34 cellular contexts compared by ENCODE assay signal in the genomic region with DNA sequence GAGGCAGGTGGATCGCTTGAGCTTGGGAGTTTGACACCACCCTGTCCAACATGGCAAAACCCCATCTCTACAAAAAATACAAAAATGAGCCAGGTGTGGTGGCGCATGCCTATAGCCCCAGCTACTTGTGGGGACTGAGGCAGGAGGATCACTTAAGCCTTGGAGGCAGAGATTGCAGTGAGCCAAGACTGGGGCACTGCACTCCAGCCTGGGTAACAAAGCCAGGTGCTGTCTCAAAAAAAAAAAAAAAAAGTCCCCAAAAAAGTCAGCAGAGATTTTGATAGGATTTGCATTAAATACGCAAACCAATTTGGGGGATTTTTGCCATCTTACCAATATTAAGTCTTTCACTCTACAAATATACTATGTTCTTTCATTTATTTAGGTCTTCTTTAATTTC.
"Had no signal": no experiment of that assay in that cellular context is flagged by ENCODE, and none has a peak within 500 bp of the region (broad histone marks: within the 10 kb centered on the region; RNA-seq: fewer than 3 reads in every experiment).

No MANE protein-coding gene starts in this region.

- H3K27me3 Mint-ChIP-seq: activated naive CD8-positive, alpha-beta T cell treated with anti-CD3 and anti-CD28 coated beads for 36 hours had no signal

- H3K36me3 ChIP-seq: adrenal gland, esophagus squamous epithelium, gastroesophageal sphincter, heart right ventricle, WERI-Rb-1 had no signal

- DNase-seq: activated CD4-positive, alpha-beta memory T cell treated with anti-CD3 and anti-CD28 coated beads for 36 hours; activated CD4-positive, alpha-beta T cell treated with anti-CD3 and anti-CD28 coated beads for 36 hours; activated CD4-positive, alpha-beta T cell treated with anti-CD3 and anti-CD28 coated beads, Interleukin-2, amount 10 ng/mL, durations not matched to agents 24 days and 14 days; activated CD4-positive, CD25-positive, alpha-beta regulatory T cell; activated CD4-positive, CD25-positive, alpha-beta regulatory T cell treated with anti-CD3 and anti-CD28 coated beads, Interleukin-2, amount 50 U/mL, for 72 hours; activated CD8-positive, alpha-beta memory T cell treated with anti-CD3 and anti-CD28 coated beads, Interleukin-2, amount 10 ng/mL, durations not matched to agents 7 days and 5 days; activated CD8-positive, alpha-beta memory T cell treated with anti-CD3 and anti-CD28 coated beads, Interleukin-2, amount 50 U/mL, for 4 hours; activated CD8-positive, alpha-beta T cell treated with anti-CD3 and anti-CD28 coated beads, Interleukin-2, amount 10 ng/mL, durations not matched to agents 7 days and 5 days; activated effector memory CD4-positive, alpha-beta T cell treated with anti-CD3 and anti-CD28 coated beads, Interleukin-2, amount 50 U/mL, for 16 hours; activated naive CD4-positive, alpha-beta T cell treated with anti-CD3 and anti-CD28 coated beads for 36 hours; activated naive CD8-positive, alpha-beta T cell treated with anti-CD3 and anti-CD28 coated beads for 36 hours; activated naive CD8-positive, alpha-beta T cell treated with anti-CD3 and anti-CD28 coated beads, Interleukin-2, amount 50 U/mL, for 24 hours; activated T-cell treated with anti-CD3 and anti-CD28 coated beads, Interleukin-2, amount 50 U/mL, for 1 hour; activated T-cell treated with anti-CD3 and anti-CD28 coated beads, Interleukin-2, amount 50 U/mL, for 48 hours; adrenal gland; amygdala; aorta; body of pancreas; caudate nucleus; effector CD8-positive, alpha-beta T cell; esophagus squamous epithelium; foreskin melanocyte; heart right ventricle; T-helper 17 cell; T1000; WERI-Rb-1 had no signal

- FAIRE-seq: colon, endometrium had no signal

- H3K4me1 ChIP-seq: adrenal gland, body of pancreas, esophagus squamous epithelium, gastroesophageal sphincter had no signal

- H3K27ac ChIP-seq: adrenal gland, body of pancreas, epithelial cell of prostate, esophagus squamous epithelium, gastroesophageal sphincter, heart right ventricle, WERI-Rb-1 had no signal

- H3K4me3 Mint-ChIP-seq: activated CD4-positive, alpha-beta memory T cell treated with anti-CD3 and anti-CD28 coated beads for 36 hours; activated CD4-positive, alpha-beta T cell treated with anti-CD3 and anti-CD28 coated beads for 36 hours; activated CD4-positive, alpha-beta T cell treated with anti-CD3 and anti-CD28 coated beads, Interleukin-2, amount 10 ng/mL, durations not matched to agents 24 days and 14 days; activated CD8-positive, alpha-beta memory T cell treated with anti-CD3 and anti-CD28 coated beads, Interleukin-2, amount 10 ng/mL, durations not matched to agents 7 days and 5 days; activated CD8-positive, alpha-beta T cell treated with anti-CD3 and anti-CD28 coated beads, Interleukin-2, amount 10 ng/mL, durations not matched to agents 7 days and 5 days; activated naive CD4-positive, alpha-beta T cell treated with anti-CD3 and anti-CD28 coated beads for 36 hours; activated naive CD4-positive, alpha-beta T cell treated with anti-CD3 and anti-CD28 coated beads, Interleukin-2, amount 50 U/mL, for 24 hours; activated naive CD8-positive, alpha-beta T cell treated with anti-CD3 and anti-CD28 coated beads for 36 hours; activated naive CD8-positive, alpha-beta T cell treated with anti-CD3 and anti-CD28 coated beads, Interleukin-2, amount 50 U/mL, for 24 hours; activated T-helper 1 cell treated with anti-CD3 and anti-CD28 coated beads, Interleukin-12 subunit alpha, Interleukin-12 subunit beta, Interleukin-2, Interleukin-4 antibody, amounts not matched to agents 30 ng/mL and 10 ng/mL and 1 ng/mL, durations not matched to agents 14 hours and 24 hours and 36 hours; T-helper 17 cell; T-helper 2 cell treated with Interferon-gamma antibody and Interleukin-4, amounts not matched to agents 5 μg/mL and 100 μg/mL, for 36 hours had no signal

- ATAC-seq: activated CD4-positive, alpha-beta T cell treated with anti-CD3 and anti-CD28 coated beads for 36 hours; activated CD8-positive, alpha-beta memory T cell treated with anti-CD3 and anti-CD28 coated beads, Interleukin-2, amount 10 ng/mL, durations not matched to agents 7 days and 5 days; activated CD8-positive, alpha-beta T cell treated with anti-CD3 and anti-CD28 coated beads, Interleukin-2, amount 10 ng/mL, durations not matched to agents 7 days and 5 days; activated naive CD8-positive, alpha-beta T cell treated with anti-CD3 and anti-CD28 coated beads, Interleukin-2, amount 50 U/mL, for 24 hours; body of pancreas; gastroesophageal sphincter; heart right ventricle; T-helper 17 cell had no signal

- H3K4me3 ChIP-seq: adrenal gland, body of pancreas, esophagus squamous epithelium, gastroesophageal sphincter, heart right ventricle had no signal

- H3K9me3 Mint-ChIP-seq: activated T-helper 1 cell treated with anti-CD3 and anti-CD28 coated beads, Interleukin-12 subunit alpha, Interleukin-12 subunit beta, Interleukin-2, Interleukin-4 antibody, amounts not matched to agents 30 ng/mL and 10 ng/mL and 1 ng/mL, durations not matched to agents 14 hours and 24 hours and 36 hours; activated T-helper 2 cell treated with anti-CD3 and anti-CD28 coated beads, Interferon-gamma antibody, Interleukin-2, Interleukin-4, amounts not matched to agents 10 μg/mL and 5 μg/mL and 100 μg/mL, durations not matched to agents 14 hours and 24 hours and 36 hours had no signal

- H3K9me3 ChIP-seq: body of pancreas had no signal

- H3K27me3 ChIP-seq: adrenal gland, body of pancreas, gastroesophageal sphincter, heart right ventricle had no signal

- H3K4me1 Mint-ChIP-seq: activated CD4-positive, alpha-beta T cell treated with anti-CD3 and anti-CD28 coated beads, Interleukin-2, amount 10 ng/mL, durations not matched to agents 24 days and 14 days had no signal

- H3K27ac Mint-ChIP-seq: activated CD4-positive, alpha-beta memory T cell treated with anti-CD3 and anti-CD28 coated beads for 36 hours; activated CD4-positive, alpha-beta T cell treated with anti-CD3 and anti-CD28 coated beads for 36 hours; activated CD4-positive, alpha-beta T cell treated with anti-CD3 and anti-CD28 coated beads, Interleukin-2, amount 10 ng/mL, durations not matched to agents 24 days and 14 days; activated CD8-positive, alpha-beta memory T cell treated with anti-CD3 and anti-CD28 coated beads, Interleukin-2, amount 10 ng/mL, durations not matched to agents 7 days and 5 days; activated CD8-positive, alpha-beta T cell treated with anti-CD3 and anti-CD28 coated beads, Interleukin-2, amount 10 ng/mL, durations not matched to agents 7 days and 5 days; activated naive CD4-positive, alpha-beta T cell treated with anti-CD3 and anti-CD28 coated beads for 36 hours; activated naive CD4-positive, alpha-beta T cell treated with anti-CD3 and anti-CD28 coated beads, Interleukin-2, amount 50 U/mL, for 24 hours; activated naive CD8-positive, alpha-beta T cell treated with anti-CD3 and anti-CD28 coated beads for 36 hours; activated naive CD8-positive, alpha-beta T cell treated with anti-CD3 and anti-CD28 coated beads, Interleukin-2, amount 50 U/mL, for 24 hours; activated T-helper 1 cell treated with anti-CD3 and anti-CD28 coated beads, Interleukin-12 subunit alpha, Interleukin-12 subunit beta, Interleukin-2, Interleukin-4 antibody, amounts not matched to agents 30 ng/mL and 10 ng/mL and 1 ng/mL, durations not matched to agents 14 hours and 24 hours and 36 hours; activated T-helper 2 cell treated with anti-CD3 and anti-CD28 coated beads, Interferon-gamma antibody, Interleukin-2, Interleukin-4, amounts not matched to agents 10 μg/mL and 5 μg/mL and 100 μg/mL, durations not matched to agents 14 hours and 24 hours and 36 hours; T-helper 17 cell; T-helper 2 cell treated with Interferon-gamma antibody and Interleukin-4, amounts not matched to agents 5 μg/mL and 100 μg/mL, for 36 hours had no signal
